In genomic region chr6:1856381-1856780, GRCh38 we compare ENCODE assay signal across 8 cellular contexts.
A peak's percentile ranks its signal among the peaks of the same experiment; 100 is the strongest.
DNase-seq lines count a peak whose midpoint lies in the region; ATAC-seq, FAIRE-seq and TF ChIP-seq lines count a peak whose summit lies in the region.

No MANE protein-coding gene starts in this region.

- H3K9me3 ChIP-seq in effector memory CD4-positive, alpha-beta T cell (ENCODE audit: control insufficient read depth, low read length), result no peaks in the 10 kb centered on the region
- H3K9me3 ChIP-seq in psoas muscle, result no peaks in the 10 kb centered on the region

- H3K4me3 ChIP-seq in effector memory CD4-positive, alpha-beta T cell (ENCODE audit: insufficient read depth, low read depth, low read length, poor library complexity, severe bottlenecking), result no peak overlapping the region
- H3K4me3 ChIP-seq in psoas muscle, result no peak overlapping the region

- no peak overlapping the region for H3K27ac Mint-ChIP-seq in activated T-helper 1 cell treated with anti-CD3 and anti-CD28 coated beads, Interleukin-12 subunit alpha, Interleukin-12 subunit beta, Interleukin-2, Interleukin-4 antibody, amounts not matched to agents 30 ng/mL and 10 ng/mL and 1 ng/mL, durations not matched to agents 14 hours and 24 hours and 36 hours

- no peaks in the 10 kb centered on the region for H3K9me3 Mint-ChIP-seq in activated T-helper 1 cell treated with anti-CD3 and anti-CD28 coated beads, Interleukin-12 subunit alpha, Interleukin-12 subunit beta, Interleukin-2, Interleukin-4 antibody, amounts not matched to agents 30 ng/mL and 10 ng/mL and 1 ng/mL, durations not matched to agents 14 hours and 24 hours and 36 hours

- H3K27me3 Mint-ChIP-seq in activated T-helper 1 cell treated with anti-CD3 and anti-CD28 coated beads, Interleukin-12 subunit alpha, Interleukin-12 subunit beta, Interleukin-2, Interleukin-4 antibody, amounts not matched to agents 30 ng/mL and 10 ng/mL and 1 ng/mL, durations not matched to agents 14 hours and 24 hours and 36 hours (ENCODE audit: insufficient read depth), result no peaks in the 10 kb centered on the region

- DNase-seq in AG09319 (ENCODE audit: extremely low read depth, low read depth), result peak; percentile 34
- peak; percentile 12 for DNase-seq in GM19239 (ENCODE audit: insufficient read length, low spot score)
- DNase-seq in NCI-H748 (lab: John Stamatoyannopoulos, UW; ENCODE audit: unreplicated experiment), result peak; percentile 94
- peak; percentile 28 for DNase-seq in kidney glomerular epithelial cell (lab: John Stamatoyannopoulos, UW)
- DNase-seq in effector memory CD4-positive, alpha-beta T cell, result no peak
- DNase-seq in psoas muscle, result no peak
- no peak for DNase-seq in activated T-helper 1 cell treated with anti-CD3 and anti-CD28 coated beads, Interleukin-12 subunit alpha, Interleukin-12 subunit beta, Interleukin-2, Interleukin-4 antibody, amounts not matched to agents 30 ng/mL and 10 ng/mL and 1 ng/mL, durations not matched to agents 14 hours and 24 hours and 36 hours (ENCODE audit: low spot score)

- H3K36me3 Mint-ChIP-seq in activated T-helper 1 cell treated with anti-CD3 and anti-CD28 coated beads, Interleukin-12 subunit alpha, Interleukin-12 subunit beta, Interleukin-2, Interleukin-4 antibody, amounts not matched to agents 30 ng/mL and 10 ng/mL and 1 ng/mL, durations not matched to agents 14 hours and 24 hours and 36 hours (ENCODE audit: low read depth), result no peaks in the 10 kb centered on the region

- no peaks in the 10 kb centered on the region for H3K27me3 ChIP-seq in effector memory CD4-positive, alpha-beta T cell (replicated peaks; ENCODE audit: control insufficient read depth, insufficient read depth, low read length, poor library complexity, severe bottlenecking)
- no peaks in the 10 kb centered on the region for H3K27me3 ChIP-seq in psoas muscle (ENCODE audit: insufficient read depth in 3 of 3, low read length in 2 of 3)

- H3K4me1 Mint-ChIP-seq in activated T-helper 1 cell treated with anti-CD3 and anti-CD28 coated beads, Interleukin-12 subunit alpha, Interleukin-12 subunit beta, Interleukin-2, Interleukin-4 antibody, amounts not matched to agents 30 ng/mL and 10 ng/mL and 1 ng/mL, durations not matched to agents 14 hours and 24 hours and 36 hours (ENCODE audit: low read depth), result no peaks in the 10 kb centered on the region

- TF ChIP-seq CTCF in AG09319 (IDR thresholded peaks at IDR 0.05; ENCODE audit: low read depth, low read length), result no peak; the same call in 1 of the 2 replicates
- no peak for TF ChIP-seq CTCF in psoas muscle (IDR thresholded peaks at IDR 0.05)

- no peaks in the 10 kb centered on the region for H3K4me1 ChIP-seq in effector memory CD4-positive, alpha-beta T cell (ENCODE audit: control insufficient read depth, insufficient read depth, low read length, poor library complexity, severe bottlenecking)
- H3K4me1 ChIP-seq in psoas muscle, result no peaks in the 10 kb centered on the region

- peak; percentile 90 for FAIRE-seq in GM19239 (lab: Jason Lieb, UNC)

- no peaks in the 10 kb centered on the region for H3K36me3 ChIP-seq in effector memory CD4-positive, alpha-beta T cell (ENCODE audit: control insufficient read depth, insufficient read depth, low read length)
- H3K36me3 ChIP-seq in psoas muscle (ENCODE audit: insufficient read depth in 1 of 2, low read depth in 1 of 2), result no peaks in the 10 kb centered on the region

- no peak overlapping the region for H3K27ac ChIP-seq in effector memory CD4-positive, alpha-beta T cell (ENCODE audit: insufficient read depth, low read length, poor library complexity, severe bottlenecking)
- no peak overlapping the region for H3K27ac ChIP-seq in psoas muscle

- ATAC-seq in HG03103 (IDR thresholded peaks at IDR 0.05; ENCODE audit: low read depth, unreplicated experiment) (peak; percentile 88), psoas muscle (no peak)

- intact Hi-C loops in psoas muscle (cut with DNase I), result no loop called here
- intact Hi-C loops in activated T-helper 1 cell treated with anti-CD3 and anti-CD28 coated beads, Interleukin-12 subunit alpha, Interleukin-12 subunit beta, Interleukin-2, Interleukin-4 antibody, amounts not matched to agents 30 ng/mL and 10 ng/mL and 1 ng/mL, durations not matched to agents 14 hours and 24 hours and 36 hours (cut with micrococcal nuclease), result no loop called here

- WGBS in psoas muscle, 3 donors, result 62 to 77% (median 69%) methylated on average over 3 of the region's 3 CpGs

- no peak overlapping the region for H3K4me3 Mint-ChIP-seq in activated T-helper 1 cell treated with anti-CD3 and anti-CD28 coated beads, Interleukin-12 subunit alpha, Interleukin-12 subunit beta, Interleukin-2, Interleukin-4 antibody, amounts not matched to agents 30 ng/mL and 10 ng/mL and 1 ng/mL, durations not matched to agents 14 hours and 24 hours and 36 hours

Comparison
In these comparisons a context has a peak if more than half of its experiments do, and no peak if none do; other contexts are left out.
1. DNase-seq: peak in AG09319 (single experiment), GM19239 (single experiment), NCI-H748 (single experiment) and kidney glomerular epithelial cell (single experiment); none in effector memory CD4-positive, alpha-beta T cell (0 of 3), psoas muscle (0 of 2) and activated T-helper 1 cell treated with anti-CD3 and anti-CD28 coated beads, Interleukin-12 subunit alpha, Interleukin-12 subunit beta, Interleukin-2, Interleukin-4 antibody, amounts not matched to agents 30 ng/mL and 10 ng/mL and 1 ng/mL, durations not matched to agents 14 hours and 24 hours and 36 hours (single experiment).